Comparison of ENCODE assay signal across 1 cellular context in the genomic region with DNA sequence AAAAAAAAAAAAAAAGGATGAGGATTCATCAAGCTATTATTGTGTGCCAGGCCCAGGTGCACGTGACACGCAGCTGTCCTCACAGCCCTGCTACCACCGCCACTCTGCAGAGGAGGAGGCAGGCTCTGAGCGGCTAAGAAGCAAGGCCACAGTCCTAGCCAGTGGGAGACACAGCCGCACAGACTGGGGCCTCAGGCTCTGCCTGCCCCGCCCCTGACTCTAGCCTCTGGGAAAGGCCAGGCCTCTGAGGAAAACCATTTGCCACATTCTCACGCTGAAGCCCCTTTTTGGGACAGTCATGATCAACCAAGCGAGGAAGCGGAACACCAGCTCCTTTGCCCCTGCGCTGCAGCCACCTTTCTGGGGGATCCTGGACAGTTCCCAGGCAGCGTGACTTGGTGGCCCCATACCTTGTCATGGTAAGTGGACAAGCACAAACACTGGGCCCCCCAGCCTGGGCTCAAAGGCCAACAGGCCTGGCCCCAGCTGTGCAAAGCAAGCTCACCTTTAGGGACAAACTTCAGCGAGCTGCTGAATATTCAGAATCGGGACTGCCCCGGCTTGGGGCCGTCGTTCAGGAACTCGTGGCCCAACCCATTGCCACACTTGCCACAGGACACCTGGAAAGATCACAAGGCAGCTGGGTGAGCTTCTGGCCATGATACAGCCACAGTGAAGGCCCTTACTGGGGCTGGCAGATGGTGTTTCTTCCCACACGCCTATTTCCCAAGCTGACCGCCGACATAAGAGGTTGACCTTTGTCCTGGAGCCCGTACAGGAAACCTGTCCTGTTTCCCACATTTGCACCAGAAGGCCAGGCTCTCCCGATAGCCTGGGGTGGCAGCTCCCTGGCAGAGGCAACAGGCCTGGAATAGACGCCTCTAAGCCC.
TF ChIP-seq lines count a peak whose summit lies in the region.

No MANE protein-coding gene starts in this region.

TF ChIP-seq in H1, 55 proteins besides CTCF, POLR2A, EP300 and RAD21:
- TF ChIP-seq SIRT6 (IDR thresholded peaks at IDR 0.05; ENCODE audit: low read length) (no peak), RXRA (IDR thresholded peaks at IDR 0.05; ENCODE audit: insufficient read depth, low read depth, low read length) (no peak), NRF1 (IDR thresholded peaks at IDR 0.05; ENCODE audit: low read depth, low read length) (no peak), SAP30 (IDR thresholded peaks at IDR 0.05; ENCODE audit: insufficient read depth, insufficient replicate concordance, low read length) (no peak), TCF12 (IDR thresholded peaks at IDR 0.05; ENCODE audit: low read depth, low read length) (no peak), CHD1 (IDR thresholded peaks at IDR 0.05; ENCODE audit: low read depth, low read length) (no peak), SIX5 (IDR thresholded peaks at IDR 0.05; ENCODE audit: low read depth, low read length) (no peak), PHF8 (conservative IDR thresholded peaks at IDR 0.05; ENCODE audit: low read depth, low read length) (no peak), EZH2 (IDR thresholded peaks at IDR 0.05; ENCODE audit: low read depth, low read length, severe bottlenecking) (no peak), GABPA (IDR thresholded peaks at IDR 0.05; ENCODE audit: borderline replicate concordance, insufficient read depth, low read length) (no peak), BCL11A (IDR thresholded peaks at IDR 0.05; ENCODE audit: low read depth in 2 of 2, low read length in 2 of 2) (no peak), CTBP2 (IDR thresholded peaks at IDR 0.05; ENCODE audit: borderline replicate concordance, insufficient read depth, insufficient read length, low read length) (no peak), TAF7 (optimal IDR thresholded peaks at IDR 0.05; ENCODE audit: borderline replicate concordance, low read depth, low read length) (no peak), MAFK (IDR thresholded peaks at IDR 0.05; ENCODE audit: low read depth, low read length) (no peak)
- TF ChIP-seq, protein P1, sequence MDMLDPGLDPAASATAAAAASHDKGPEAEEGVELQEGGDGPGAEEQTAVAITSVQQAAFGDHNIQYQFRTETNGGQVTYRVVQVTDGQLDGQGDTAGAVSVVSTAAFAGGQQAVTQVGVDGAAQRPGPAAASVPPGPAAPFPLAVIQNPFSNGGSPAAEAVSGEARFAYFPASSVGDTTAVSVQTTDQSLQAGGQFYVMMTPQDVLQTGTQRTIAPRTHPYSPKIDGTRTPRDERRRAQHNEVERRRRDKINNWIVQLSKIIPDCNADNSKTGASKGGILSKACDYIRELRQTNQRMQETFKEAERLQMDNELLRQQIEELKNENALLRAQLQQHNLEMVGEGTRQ (IDR thresholded peaks at IDR 0.05; ENCODE audit: low read length) = no peak
- TF ChIP-seq, protein P2, sequence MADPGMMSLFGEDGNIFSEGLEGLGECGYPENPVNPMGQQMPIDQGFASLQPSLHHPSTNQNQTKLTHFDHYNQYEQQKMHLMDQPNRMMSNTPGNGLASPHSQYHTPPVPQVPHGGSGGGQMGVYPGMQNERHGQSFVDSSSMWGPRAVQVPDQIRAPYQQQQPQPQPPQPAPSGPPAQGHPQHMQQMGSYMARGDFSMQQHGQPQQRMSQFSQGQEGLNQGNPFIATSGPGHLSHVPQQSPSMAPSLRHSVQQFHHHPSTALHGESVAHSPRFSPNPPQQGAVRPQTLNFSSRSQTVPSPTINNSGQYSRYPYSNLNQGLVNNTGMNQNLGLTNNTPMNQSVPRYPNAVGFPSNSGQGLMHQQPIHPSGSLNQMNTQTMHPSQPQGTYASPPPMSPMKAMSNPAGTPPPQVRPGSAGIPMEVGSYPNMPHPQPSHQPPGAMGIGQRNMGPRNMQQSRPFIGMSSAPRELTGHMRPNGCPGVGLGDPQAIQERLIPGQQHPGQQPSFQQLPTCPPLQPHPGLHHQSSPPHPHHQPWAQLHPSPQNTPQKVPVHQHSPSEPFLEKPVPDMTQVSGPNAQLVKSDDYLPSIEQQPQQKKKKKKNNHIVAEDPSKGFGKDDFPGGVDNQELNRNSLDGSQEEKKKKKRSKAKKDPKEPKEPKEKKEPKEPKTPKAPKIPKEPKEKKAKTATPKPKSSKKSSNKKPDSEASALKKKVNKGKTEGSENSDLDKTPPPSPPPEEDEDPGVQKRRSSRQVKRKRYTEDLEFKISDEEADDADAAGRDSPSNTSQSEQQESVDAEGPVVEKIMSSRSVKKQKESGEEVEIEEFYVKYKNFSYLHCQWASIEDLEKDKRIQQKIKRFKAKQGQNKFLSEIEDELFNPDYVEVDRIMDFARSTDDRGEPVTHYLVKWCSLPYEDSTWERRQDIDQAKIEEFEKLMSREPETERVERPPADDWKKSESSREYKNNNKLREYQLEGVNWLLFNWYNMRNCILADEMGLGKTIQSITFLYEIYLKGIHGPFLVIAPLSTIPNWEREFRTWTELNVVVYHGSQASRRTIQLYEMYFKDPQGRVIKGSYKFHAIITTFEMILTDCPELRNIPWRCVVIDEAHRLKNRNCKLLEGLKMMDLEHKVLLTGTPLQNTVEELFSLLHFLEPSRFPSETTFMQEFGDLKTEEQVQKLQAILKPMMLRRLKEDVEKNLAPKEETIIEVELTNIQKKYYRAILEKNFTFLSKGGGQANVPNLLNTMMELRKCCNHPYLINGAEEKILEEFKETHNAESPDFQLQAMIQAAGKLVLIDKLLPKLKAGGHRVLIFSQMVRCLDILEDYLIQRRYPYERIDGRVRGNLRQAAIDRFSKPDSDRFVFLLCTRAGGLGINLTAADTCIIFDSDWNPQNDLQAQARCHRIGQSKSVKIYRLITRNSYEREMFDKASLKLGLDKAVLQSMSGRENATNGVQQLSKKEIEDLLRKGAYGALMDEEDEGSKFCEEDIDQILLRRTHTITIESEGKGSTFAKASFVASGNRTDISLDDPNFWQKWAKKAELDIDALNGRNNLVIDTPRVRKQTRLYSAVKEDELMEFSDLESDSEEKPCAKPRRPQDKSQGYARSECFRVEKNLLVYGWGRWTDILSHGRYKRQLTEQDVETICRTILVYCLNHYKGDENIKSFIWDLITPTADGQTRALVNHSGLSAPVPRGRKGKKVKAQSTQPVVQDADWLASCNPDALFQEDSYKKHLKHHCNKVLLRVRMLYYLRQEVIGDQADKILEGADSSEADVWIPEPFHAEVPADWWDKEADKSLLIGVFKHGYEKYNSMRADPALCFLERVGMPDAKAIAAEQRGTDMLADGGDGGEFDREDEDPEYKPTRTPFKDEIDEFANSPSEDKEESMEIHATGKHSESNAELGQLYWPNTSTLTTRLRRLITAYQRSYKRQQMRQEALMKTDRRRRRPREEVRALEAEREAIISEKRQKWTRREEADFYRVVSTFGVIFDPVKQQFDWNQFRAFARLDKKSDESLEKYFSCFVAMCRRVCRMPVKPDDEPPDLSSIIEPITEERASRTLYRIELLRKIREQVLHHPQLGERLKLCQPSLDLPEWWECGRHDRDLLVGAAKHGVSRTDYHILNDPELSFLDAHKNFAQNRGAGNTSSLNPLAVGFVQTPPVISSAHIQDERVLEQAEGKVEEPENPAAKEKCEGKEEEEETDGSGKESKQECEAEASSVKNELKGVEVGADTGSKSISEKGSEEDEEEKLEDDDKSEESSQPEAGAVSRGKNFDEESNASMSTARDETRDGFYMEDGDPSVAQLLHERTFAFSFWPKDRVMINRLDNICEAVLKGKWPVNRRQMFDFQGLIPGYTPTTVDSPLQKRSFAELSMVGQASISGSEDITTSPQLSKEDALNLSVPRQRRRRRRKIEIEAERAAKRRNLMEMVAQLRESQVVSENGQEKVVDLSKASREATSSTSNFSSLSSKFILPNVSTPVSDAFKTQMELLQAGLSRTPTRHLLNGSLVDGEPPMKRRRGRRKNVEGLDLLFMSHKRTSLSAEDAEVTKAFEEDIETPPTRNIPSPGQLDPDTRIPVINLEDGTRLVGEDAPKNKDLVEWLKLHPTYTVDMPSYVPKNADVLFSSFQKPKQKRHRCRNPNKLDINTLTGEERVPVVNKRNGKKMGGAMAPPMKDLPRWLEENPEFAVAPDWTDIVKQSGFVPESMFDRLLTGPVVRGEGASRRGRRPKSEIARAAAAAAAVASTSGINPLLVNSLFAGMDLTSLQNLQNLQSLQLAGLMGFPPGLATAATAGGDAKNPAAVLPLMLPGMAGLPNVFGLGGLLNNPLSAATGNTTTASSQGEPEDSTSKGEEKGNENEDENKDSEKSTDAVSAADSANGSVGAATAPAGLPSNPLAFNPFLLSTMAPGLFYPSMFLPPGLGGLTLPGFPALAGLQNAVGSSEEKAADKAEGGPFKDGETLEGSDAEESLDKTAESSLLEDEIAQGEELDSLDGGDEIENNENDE (IDR thresholded peaks at IDR 0.05; ENCODE audit: insufficient replicate concordance, low read length) = no peak
- TF ChIP-seq, protein P3, sequence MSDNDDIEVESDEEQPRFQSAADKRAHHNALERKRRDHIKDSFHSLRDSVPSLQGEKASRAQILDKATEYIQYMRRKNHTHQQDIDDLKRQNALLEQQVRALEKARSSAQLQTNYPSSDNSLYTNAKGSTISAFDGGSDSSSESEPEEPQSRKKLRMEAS (IDR thresholded peaks at IDR 0.05) = no peak
- TF ChIP-seq, protein P4, sequence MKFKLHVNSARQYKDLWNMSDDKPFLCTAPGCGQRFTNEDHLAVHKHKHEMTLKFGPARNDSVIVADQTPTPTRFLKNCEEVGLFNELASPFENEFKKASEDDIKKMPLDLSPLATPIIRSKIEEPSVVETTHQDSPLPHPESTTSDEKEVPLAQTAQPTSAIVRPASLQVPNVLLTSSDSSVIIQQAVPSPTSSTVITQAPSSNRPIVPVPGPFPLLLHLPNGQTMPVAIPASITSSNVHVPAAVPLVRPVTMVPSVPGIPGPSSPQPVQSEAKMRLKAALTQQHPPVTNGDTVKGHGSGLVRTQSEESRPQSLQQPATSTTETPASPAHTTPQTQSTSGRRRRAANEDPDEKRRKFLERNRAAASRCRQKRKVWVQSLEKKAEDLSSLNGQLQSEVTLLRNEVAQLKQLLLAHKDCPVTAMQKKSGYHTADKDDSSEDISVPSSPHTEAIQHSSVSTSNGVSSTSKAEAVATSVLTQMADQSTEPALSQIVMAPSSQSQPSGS (IDR thresholded peaks at IDR 0.05; ENCODE audit: low read length) = no peak
TF ChIP-seq in H1: peak in this region for 0.
